ENCODE assay signal across 8 cellular contexts in the genomic region with DNA sequence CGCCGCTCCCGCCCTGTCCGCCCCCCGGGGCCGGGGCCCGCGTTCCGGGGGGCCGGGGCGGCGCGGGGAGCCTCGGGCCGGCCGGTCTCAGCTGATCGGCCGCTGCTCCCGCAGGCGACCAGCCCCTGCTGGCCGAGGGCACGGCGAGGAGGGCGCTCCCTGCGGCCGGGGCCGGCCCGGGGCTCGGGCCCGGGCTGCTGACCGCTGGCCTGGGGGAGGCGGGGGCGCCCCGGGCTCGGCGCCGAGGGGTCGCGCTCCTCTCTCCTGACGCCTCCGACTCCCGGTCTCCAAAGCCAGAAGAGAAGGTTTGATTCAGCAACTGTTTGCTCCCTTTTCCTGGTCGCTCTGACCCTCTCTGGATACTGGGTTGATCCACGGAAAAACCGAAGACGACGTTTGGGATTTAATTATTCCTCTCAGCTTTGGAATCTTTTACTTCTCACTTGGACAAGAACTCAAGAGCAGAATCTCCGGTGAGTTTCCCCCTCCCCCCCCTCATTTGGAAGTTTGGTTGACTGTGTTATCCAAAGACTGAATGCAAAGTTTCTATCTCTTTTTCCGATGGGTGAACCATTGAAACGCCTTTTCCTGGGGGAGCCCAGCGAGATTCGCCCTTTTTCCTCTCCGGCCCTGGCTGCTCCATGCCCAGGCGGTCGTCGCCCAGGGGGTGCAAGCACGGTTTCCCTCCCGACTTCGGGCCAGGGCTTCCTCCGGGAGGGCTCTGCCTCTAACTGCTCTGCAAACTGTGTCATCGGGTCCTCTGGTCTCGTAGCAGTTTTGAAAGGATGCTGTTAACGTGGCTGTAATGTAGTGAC. TPM values are rescaled to one million over a fixed set of nuclear protein-coding genes. Genes with fewer than 3 reads are reported as not detected.
DNase-seq lines count a peak whose midpoint lies in the region; ATAC-seq and TF ChIP-seq lines count a peak whose summit lies in the region.

No MANE protein-coding gene starts in this region.

- H3K9ac ChIP-seq in mucosa of stomach (ENCODE audit: low read length), result peak overlapping the region; percentile 90

- H3K4me3 Mint-ChIP-seq in Calu3 (ENCODE audit: low read depth, unreplicated experiment) (peak overlapping the region; percentile 90), endothelial cell (ENCODE audit: unreplicated experiment) (peak overlapping the region; percentile 92)
- H3K4me3 Mint-ChIP-seq in activated CD4-positive, alpha-beta T cell treated with anti-CD3 and anti-CD28 coated beads, Interleukin-2, amount 10 ng/mL, durations not matched to agents 24 days and 14 days, result peak overlapping the region; percentile 100

- peak; percentile 9 for ATAC-seq in GM19372 (IDR thresholded peaks at IDR 0.05; ENCODE audit: low read depth, unreplicated experiment)
- ATAC-seq in HG02870 (IDR thresholded peaks at IDR 0.05; ENCODE audit: unreplicated experiment), result no peak

- CTCF ChIA-PET in Calu3 (lab: Charles Lee), result interaction anchor here (0.6 to 1.2 kb wide), 9 partner anchors 8 to 226 kb away, joined by 3 to 8 read pairs (median 4); no protein-coding TSS in a partner anchor

- TF ChIP-seq EP300 in tibial nerve (IDR thresholded peaks at IDR 0.05), result no peak

- H3K36me3 Mint-ChIP-seq in Calu3 (ENCODE audit: insufficient read depth, unreplicated experiment), result peaks cover 47% of the 10 kb centered on the region
- H3K36me3 Mint-ChIP-seq in activated CD4-positive, alpha-beta T cell treated with anti-CD3 and anti-CD28 coated beads, Interleukin-2, amount 10 ng/mL, durations not matched to agents 24 days and 14 days (ENCODE audit: low read depth), result peaks cover 28% of the 10 kb centered on the region
- peaks cover 3% of the 10 kb centered on the region for H3K36me3 Mint-ChIP-seq in endothelial cell (ENCODE audit: low read depth, unreplicated experiment)

- peak overlapping the region; percentile 86 for H3K27ac Mint-ChIP-seq in Calu3 (ENCODE audit: unreplicated experiment)
- H3K27ac Mint-ChIP-seq in activated CD4-positive, alpha-beta T cell treated with anti-CD3 and anti-CD28 coated beads, Interleukin-2, amount 10 ng/mL, durations not matched to agents 24 days and 14 days, result peak overlapping the region; percentile 97
- H3K27ac Mint-ChIP-seq in endothelial cell (ENCODE audit: unreplicated experiment), result peak overlapping the region; percentile 90

- TF ChIP-seq CTCF in Calu3 (IDR thresholded peaks at IDR 0.05; ENCODE audit: unreplicated experiment), result no peak
- no peak for TF ChIP-seq CTCF in HL-60 (IDR thresholded peaks at IDR 0.05; ENCODE audit: insufficient read depth, low read length)
- no peak for TF ChIP-seq CTCF in endothelial cell (IDR thresholded peaks at IDR 0.05; ENCODE audit: unreplicated experiment)
- peak in 3 of 5 experiments; percentile 14 to 34 (median 23) for TF ChIP-seq CTCF in tibial nerve (IDR thresholded peaks at IDR 0.05)

- H3K9me3 ChIP-seq in mucosa of stomach (ENCODE audit: control insufficient read depth, low read length) (no peaks in the 10 kb centered on the region), tibial nerve (no peaks in the 10 kb centered on the region)

- H3K4me1 Mint-ChIP-seq in Calu3 (ENCODE audit: low read depth, unreplicated experiment) (no peaks in the 10 kb centered on the region), endothelial cell (ENCODE audit: unreplicated experiment) (peaks cover 17% of the 10 kb centered on the region)
- peaks cover 25% of the 10 kb centered on the region for H3K4me1 Mint-ChIP-seq in activated CD4-positive, alpha-beta T cell treated with anti-CD3 and anti-CD28 coated beads, Interleukin-2, amount 10 ng/mL, durations not matched to agents 24 days and 14 days

- no peak for TF ChIP-seq POLR2A in tibial nerve (IDR thresholded peaks at IDR 0.05)

- H3K27ac ChIP-seq in HL-60 (replicated peaks) (peak overlapping the region; percentile 94), tibial nerve (peak overlapping the region; percentile 96 to 100 (median 99))

- H3K27me3 Mint-ChIP-seq in Calu3 (ENCODE audit: unreplicated experiment), result no peaks in the 10 kb centered on the region
- peaks cover 3% of the 10 kb centered on the region for H3K27me3 Mint-ChIP-seq in activated CD4-positive, alpha-beta T cell treated with anti-CD3 and anti-CD28 coated beads, Interleukin-2, amount 10 ng/mL, durations not matched to agents 24 days and 14 days
- H3K27me3 Mint-ChIP-seq in endothelial cell (ENCODE audit: unreplicated experiment), result peaks cover 8% of the 10 kb centered on the region

- H3K27me3 ChIP-seq in HL-60 (ENCODE audit: insufficient read depth, poor library complexity, severe bottlenecking) (no peaks in the 10 kb centered on the region), mucosa of stomach (ENCODE audit: control insufficient read depth, insufficient read depth, low read length) (no peaks in the 10 kb centered on the region), tibial nerve (no peaks in the 10 kb centered on the region)

- 0 to 1% methylated on average over 23 of the region's 63 CpGs for WGBS in tibial nerve, 2 donors

- peak; percentile 43 for DNase-seq in Calu3
- peak in 1 of 2 experiments; percentile 21 for DNase-seq in HL-60 (ENCODE audit: low read depth in 1 of 2, low spot score in 1 of 2)
- DNase-seq in activated CD4-positive, alpha-beta T cell treated with anti-CD3 and anti-CD28 coated beads, Interleukin-2, amount 10 ng/mL, durations not matched to agents 24 days and 14 days, result peak; percentile 79
- DNase-seq in endothelial cell (ENCODE audit: low spot score), result peak; percentile 56
- peak in 1 of 2 donors; percentile 36 for DNase-seq in tibial nerve (ENCODE audit: low spot score in 2 of 2)

- H3K9me3 Mint-ChIP-seq in Calu3 (ENCODE audit: low read depth, unreplicated experiment) (no peaks in the 10 kb centered on the region), endothelial cell (ENCODE audit: unreplicated experiment) (no peaks in the 10 kb centered on the region)
- H3K9me3 Mint-ChIP-seq in activated CD4-positive, alpha-beta T cell treated with anti-CD3 and anti-CD28 coated beads, Interleukin-2, amount 10 ng/mL, durations not matched to agents 24 days and 14 days, result no peaks in the 10 kb centered on the region

- intact Hi-C loops in Calu3 (cut with micrococcal nuclease; ENCODE audit: unreplicated experiment), result loop anchor here (5.0 to 10.0 kb wide), 2 partner anchors 43 to 125 kb away; no protein-coding TSS in a partner anchor
- intact Hi-C loops in activated CD4-positive, alpha-beta T cell treated with anti-CD3 and anti-CD28 coated beads, Interleukin-2, amount 10 ng/mL, durations not matched to agents 24 days and 14 days (cut with micrococcal nuclease), result loop anchor here (1.0 to 10.0 kb wide), 3 partner anchors 43 to 165 kb away; a partner anchor contains a TSS

- H3K4me1 ChIP-seq in mucosa of stomach (ENCODE audit: control insufficient read depth, insufficient read depth, low read length), result peaks cover 15% of the 10 kb centered on the region
- H3K4me1 ChIP-seq in tibial nerve, result peaks cover 0 to 38% (median 14%) of the 10 kb centered on the region in 4 donors

- H3K36me3 ChIP-seq in mucosa of stomach (ENCODE audit: control insufficient read depth, insufficient read depth, low read length) (no peaks in the 10 kb centered on the region), tibial nerve (peaks cover 0 to 9% (median 0%) of the 10 kb centered on the region in 3 donors)

- peak overlapping the region; percentile 70 for H3K4me3 ChIP-seq in HL-60 (replicated peaks; ENCODE audit: insufficient read depth, low read length)
- peak overlapping the region; percentile 93 for H3K4me3 ChIP-seq in mucosa of stomach (ENCODE audit: low read length)
- peak overlapping the region; percentile 86 to 98 (median 88) for H3K4me3 ChIP-seq in tibial nerve

- BruUV-seq in Calu3 (replicated peaks; lab: Mats Ljungman, UMichigan), result no TSS peak

RNA-seq across cellular contexts. Expression of a gene that starts 0.7 kb away (rescaled TPM):
- 73.2 and 77.7 TPM in 2 replicates for total RNA-seq in Calu3 (2022)
- total RNA-seq in activated CD4-positive, alpha-beta T cell treated with anti-CD3 and anti-CD28 coated beads, Interleukin-2, amount 10 ng/mL, durations not matched to agents 24 days and 14 days, result 102 and 103 TPM in 2 replicates
- 76.9 TPM for total RNA-seq in endothelial cell (ENCODE audit: unreplicated experiment)
- total RNA-seq in tibial nerve, result 100 to 1,000 TPM in 1 of 4 donors, 10 to 100 TPM in 3; 40.9 to 106 (median 67.4) TPM

Comparison
In these comparisons a context has a peak if more than half of its experiments do, and no peak if none do; other contexts are left out.
1. CTCF ChIP-seq: peak in tibial nerve (3 of 5); none in Calu3 (single experiment), HL-60 (single experiment) and endothelial cell (single experiment).
2. Peak in every context shown above with its lines, with median percentiles within 50 percentile points of each other: H3K27ac Mint-ChIP-seq, H3K4me3 Mint-ChIP-seq and H3K4me3 ChIP-seq.